ENCODE assay signal across 1 cellular context in the genomic region with DNA sequence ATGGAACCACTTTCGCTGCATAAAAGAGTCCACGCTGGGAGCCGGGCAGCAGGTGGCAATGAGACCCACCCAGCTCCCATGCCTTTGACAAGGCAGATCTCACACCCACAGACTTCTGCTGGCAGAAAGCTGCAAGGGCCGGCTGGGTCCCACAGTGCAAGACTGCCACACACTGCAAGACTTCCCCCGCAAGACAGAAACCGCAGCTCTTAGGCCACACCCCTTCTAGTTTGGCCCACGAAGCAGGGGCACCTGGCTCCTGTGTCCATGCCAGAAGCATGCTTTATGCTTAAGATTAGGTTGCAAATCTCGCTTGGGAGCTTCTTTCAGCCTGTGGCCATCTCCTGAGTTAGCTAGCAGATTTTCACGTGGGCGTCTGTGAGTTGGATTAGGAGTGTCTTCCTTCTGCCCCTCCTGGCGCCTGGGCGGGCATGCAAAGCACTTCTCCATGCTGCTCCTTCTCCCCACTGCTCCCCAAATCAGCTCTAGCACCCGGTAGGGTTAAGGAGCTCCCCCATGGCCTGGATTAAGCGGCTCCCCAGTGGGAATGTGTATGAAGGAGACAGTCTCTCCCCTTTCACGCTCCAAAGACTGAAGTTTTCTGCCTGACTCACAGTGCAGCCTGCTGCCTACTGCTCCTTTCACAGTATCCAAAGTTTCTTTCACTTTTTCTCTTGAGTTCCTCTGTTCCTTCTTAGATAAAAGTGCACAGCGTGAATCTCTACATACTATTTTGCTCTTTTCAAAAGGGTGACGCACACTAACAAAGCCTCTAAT.
A peak's percentile ranks its signal among the peaks of the same experiment; 100 is the strongest.
TF ChIP-seq lines count a peak whose summit lies in the region.

No MANE protein-coding gene starts in this region.

TF ChIP-seq in HEK293, 187 proteins besides CTCF, POLR2A, EP300 and RAD21 (continued from another document):
- TF ChIP-seq, protein P1, sequence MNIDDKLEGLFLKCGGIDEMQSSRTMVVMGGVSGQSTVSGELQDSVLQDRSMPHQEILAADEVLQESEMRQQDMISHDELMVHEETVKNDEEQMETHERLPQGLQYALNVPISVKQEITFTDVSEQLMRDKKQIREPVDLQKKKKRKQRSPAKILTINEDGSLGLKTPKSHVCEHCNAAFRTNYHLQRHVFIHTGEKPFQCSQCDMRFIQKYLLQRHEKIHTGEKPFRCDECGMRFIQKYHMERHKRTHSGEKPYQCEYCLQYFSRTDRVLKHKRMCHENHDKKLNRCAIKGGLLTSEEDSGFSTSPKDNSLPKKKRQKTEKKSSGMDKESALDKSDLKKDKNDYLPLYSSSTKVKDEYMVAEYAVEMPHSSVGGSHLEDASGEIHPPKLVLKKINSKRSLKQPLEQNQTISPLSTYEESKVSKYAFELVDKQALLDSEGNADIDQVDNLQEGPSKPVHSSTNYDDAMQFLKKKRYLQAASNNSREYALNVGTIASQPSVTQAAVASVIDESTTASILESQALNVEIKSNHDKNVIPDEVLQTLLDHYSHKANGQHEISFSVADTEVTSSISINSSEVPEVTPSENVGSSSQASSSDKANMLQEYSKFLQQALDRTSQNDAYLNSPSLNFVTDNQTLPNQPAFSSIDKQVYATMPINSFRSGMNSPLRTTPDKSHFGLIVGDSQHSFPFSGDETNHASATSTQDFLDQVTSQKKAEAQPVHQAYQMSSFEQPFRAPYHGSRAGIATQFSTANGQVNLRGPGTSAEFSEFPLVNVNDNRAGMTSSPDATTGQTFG (tag by site-specific recombination; IDR thresholded peaks at IDR 0.05; ENCODE audit: borderline replicate concordance) = no peak
- peak; percentile 96 for TF ChIP-seq ZIC2 (tag by site-specific recombination; IDR thresholded peaks at IDR 0.05)
- peak; percentile 11; the same call in 1 of the 2 replicates for TF ChIP-seq EGR2 (tag by site-specific recombination; IDR thresholded peaks at IDR 0.05; ENCODE audit: low read depth)
- TF ChIP-seq, protein P2, sequence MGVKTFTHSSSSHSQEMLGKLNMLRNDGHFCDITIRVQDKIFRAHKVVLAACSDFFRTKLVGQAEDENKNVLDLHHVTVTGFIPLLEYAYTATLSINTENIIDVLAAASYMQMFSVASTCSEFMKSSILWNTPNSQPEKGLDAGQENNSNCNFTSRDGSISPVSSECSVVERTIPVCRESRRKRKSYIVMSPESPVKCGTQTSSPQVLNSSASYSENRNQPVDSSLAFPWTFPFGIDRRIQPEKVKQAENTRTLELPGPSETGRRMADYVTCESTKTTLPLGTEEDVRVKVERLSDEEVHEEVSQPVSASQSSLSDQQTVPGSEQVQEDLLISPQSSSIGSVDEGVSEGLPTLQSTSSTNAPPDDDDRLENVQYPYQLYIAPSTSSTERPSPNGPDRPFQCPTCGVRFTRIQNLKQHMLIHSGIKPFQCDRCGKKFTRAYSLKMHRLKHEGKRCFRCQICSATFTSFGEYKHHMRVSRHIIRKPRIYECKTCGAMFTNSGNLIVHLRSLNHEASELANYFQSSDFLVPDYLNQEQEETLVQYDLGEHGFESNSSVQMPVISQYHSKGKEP (tag by site-specific recombination; IDR thresholded peaks at IDR 0.05) = peak; percentile 38; the same call in 1 of the 2 replicates
- no peak for TF ChIP-seq TRIM28 (IDR thresholded peaks at IDR 0.05; ENCODE audit: borderline replicate concordance, low read length)
- no peak for TF ChIP-seq ZNF837 (tag by site-specific recombination; IDR thresholded peaks at IDR 0.05)
- TF ChIP-seq ZNF544 (tag by site-specific recombination; IDR thresholded peaks at IDR 0.05) = no peak
- TF ChIP-seq ZNF768 (tag by site-specific recombination; IDR thresholded peaks at IDR 0.05) = no peak
- no peak for TF ChIP-seq ZNF354C (tag by site-specific recombination; IDR thresholded peaks at IDR 0.05; ENCODE audit: borderline replicate concordance, low read depth)
